ENCODE assay signal across 34 cellular contexts in the genomic region with DNA sequence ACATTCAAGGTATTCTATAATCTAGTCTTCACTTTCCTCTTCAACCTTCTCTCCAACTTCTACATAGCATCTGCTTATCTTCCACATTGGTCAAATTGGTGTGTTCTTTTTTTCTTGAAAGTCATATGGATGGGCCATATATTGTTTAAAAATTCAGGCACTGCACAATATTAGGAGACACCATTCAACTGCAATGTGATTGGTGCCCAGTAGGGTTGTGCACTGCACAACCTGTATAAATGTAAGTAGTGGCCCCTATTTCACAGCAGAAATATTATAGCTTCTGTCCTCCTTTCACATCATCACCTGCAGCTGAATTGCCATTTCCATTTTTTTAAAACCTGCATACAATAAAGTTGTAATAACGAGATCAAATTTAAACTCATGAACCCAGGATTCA.
"Had no signal": no experiment of that assay in that cellular context is flagged by ENCODE, and none has a peak within 500 bp of the region (broad histone marks: within the 10 kb centered on the region; RNA-seq: fewer than 3 reads in every experiment).

No MANE protein-coding gene starts in this region.

- H3K4me3 ChIP-seq: adrenal gland, body of pancreas, cardiac muscle cell, coronary artery, dorsolateral prefrontal cortex, hepatocyte, mucosa of descending colon, psoas muscle, smooth muscle cell, suprapubic skin, tibial artery had no signal

- ATAC-seq: body of pancreas, esophagus mucosa, left cardiac atrium, left ventricle myocardium superior, mucosa of descending colon, psoas muscle had no signal

- DNase-seq: activated CD4-positive, alpha-beta T cell treated with anti-CD3 and anti-CD28 coated beads for 4 hours; activated CD4-positive, alpha-beta T cell treated with anti-CD3 and anti-CD28 coated beads, Interleukin-2, amount 50 U/mL, for 48 hours; activated CD8-positive, alpha-beta memory T cell treated with anti-CD3 and anti-CD28 coated beads for 24 hours; activated effector memory CD4-positive, alpha-beta T cell treated with anti-CD3 and anti-CD28 coated beads, Interleukin-2, amount 50 U/mL, for 16 hours; activated naive CD4-positive, alpha-beta T cell treated with anti-CD3 and anti-CD28 coated beads for 36 hours; activated naive CD8-positive, alpha-beta T cell treated with anti-CD3 and anti-CD28 coated beads for 36 hours; adrenal gland; aorta; body of pancreas; dorsolateral prefrontal cortex; effector memory CD4-positive, alpha-beta T cell; left cardiac atrium; left ventricle myocardium superior; mucosa of descending colon; nucleus accumbens; psoas muscle; stimulated activated CD4-positive, alpha-beta T cell treated with anti-CD3 and anti-CD28 coated beads, Interleukin-15, amount 100 ng/mL, for 24 hours; stimulated activated CD4-positive, alpha-beta T cell treated with anti-CD3 and anti-CD28 coated beads, Interleukin-2, amount 100 ng/mL, for 24 hours; stimulated activated naive CD4-positive, alpha-beta T cell; tibial artery had no signal

- H3K4me2 ChIP-seq: hepatocyte, smooth muscle cell had no signal

- H3K36me3 Mint-ChIP-seq: activated naive CD8-positive, alpha-beta T cell treated with anti-CD3 and anti-CD28 coated beads for 36 hours had no signal

- H3K36me3 ChIP-seq: adrenal gland, cardiac muscle cell, suprapubic skin, tibial artery had no signal

- H3K4me1 ChIP-seq: adrenal gland, parathyroid adenoma, tibial artery had no signal

- H3K9me3 ChIP-seq: adrenal gland, body of pancreas, psoas muscle, suprapubic skin, tibial artery had no signal

- H3K27ac Mint-ChIP-seq: activated naive CD4-positive, alpha-beta T cell treated with anti-CD3 and anti-CD28 coated beads for 36 hours; activated naive CD8-positive, alpha-beta T cell treated with anti-CD3 and anti-CD28 coated beads for 36 hours; activated T-helper 1 cell treated with anti-CD3 and anti-CD28 coated beads, Interleukin-12 subunit alpha, Interleukin-12 subunit beta, Interleukin-2, Interleukin-4 antibody, amounts not matched to agents 30 ng/mL and 10 ng/mL and 1 ng/mL, durations not matched to agents 14 hours and 24 hours and 36 hours; nephron had no signal

- H2AFZ ChIP-seq: hepatocyte, parathyroid adenoma had no signal

- H3K4me1 Mint-ChIP-seq: activated naive CD8-positive, alpha-beta T cell treated with anti-CD3 and anti-CD28 coated beads for 36 hours had no signal

- H3K27me3 Mint-ChIP-seq: activated naive CD8-positive, alpha-beta T cell treated with anti-CD3 and anti-CD28 coated beads for 36 hours had no signal

- H3K27me3 ChIP-seq: adrenal gland, body of pancreas, cardiac muscle cell, hepatocyte, suprapubic skin, tibial artery had no signal

- H3K79me2 ChIP-seq: hepatocyte, parathyroid adenoma had no signal

- H3K27ac ChIP-seq: adrenal gland, body of pancreas, cardiac muscle cell, coronary artery, dorsolateral prefrontal cortex, hepatocyte, parathyroid adenoma, psoas muscle, suprapubic skin, tibial artery, VCaP had no signal

- FAIRE-seq: endothelial cell of umbilical vein, frontal cortex, keratinocyte, TTC549 had no signal

- H3K9ac ChIP-seq: parathyroid adenoma had no signal

- H3K9me3 Mint-ChIP-seq: activated naive CD4-positive, alpha-beta T cell treated with anti-CD3 and anti-CD28 coated beads for 36 hours; activated naive CD8-positive, alpha-beta T cell treated with anti-CD3 and anti-CD28 coated beads for 36 hours; activated T-helper 1 cell treated with anti-CD3 and anti-CD28 coated beads, Interleukin-12 subunit alpha, Interleukin-12 subunit beta, Interleukin-2, Interleukin-4 antibody, amounts not matched to agents 30 ng/mL and 10 ng/mL and 1 ng/mL, durations not matched to agents 14 hours and 24 hours and 36 hours; nephron had no signal

- H3K4me3 Mint-ChIP-seq: activated naive CD4-positive, alpha-beta T cell treated with anti-CD3 and anti-CD28 coated beads for 36 hours; activated naive CD8-positive, alpha-beta T cell treated with anti-CD3 and anti-CD28 coated beads for 36 hours; activated T-helper 1 cell treated with anti-CD3 and anti-CD28 coated beads, Interleukin-12 subunit alpha, Interleukin-12 subunit beta, Interleukin-2, Interleukin-4 antibody, amounts not matched to agents 30 ng/mL and 10 ng/mL and 1 ng/mL, durations not matched to agents 14 hours and 24 hours and 36 hours; nephron had no signal
